Comparison of ENCODE assay signal across 9 cellular contexts in genomic region chr12:21502872-21503271, GRCh38. TPM values are rescaled to one million over a fixed set of nuclear protein-coding genes. Genes with fewer than 3 reads are reported as not detected.
DNase-seq lines count a peak whose midpoint lies in the region; TF ChIP-seq lines count a peak whose summit lies in the region.
"Had no signal": no experiment of that assay in that cellular context is flagged by ENCODE, and none has a peak within 500 bp of the region (broad histone marks: within the 10 kb centered on the region; RNA-seq: fewer than 3 reads in every experiment).

No MANE protein-coding gene starts in this region.

- H3K27me3 ChIP-seq in HUES48 (ENCODE audit: control insufficient read depth, insufficient read depth, low read length) (no peaks in the 10 kb centered on the region), muscle layer of duodenum (ENCODE audit: low read depth, low read length) (no peaks in the 10 kb centered on the region)

- H3K36me3 ChIP-seq in HUES48 (ENCODE audit: control insufficient read depth, insufficient read depth, low read length) (peaks cover 16% of the 10 kb centered on the region), muscle layer of duodenum (ENCODE audit: control insufficient read depth in 1 of 2, insufficient read depth in 2 of 2, low read length in 2 of 2) (peaks cover 4 to 11% of the 10 kb centered on the region in 2 donors)

- H3K4me1 ChIP-seq in HUES48 (ENCODE audit: control insufficient read depth, insufficient read depth, low read length) (peaks cover 9% of the 10 kb centered on the region), muscle layer of duodenum (ENCODE audit: control insufficient read depth in 1 of 2, insufficient read depth in 2 of 2, low read length in 2 of 2) (peaks cover 25 to 42% of the 10 kb centered on the region in 2 donors)

- TF ChIP-seq CTCF in AG10803 (conservative IDR thresholded peaks at IDR 0.05; ENCODE audit: low read length) (no peak), cardiac fibroblast (IDR thresholded peaks at IDR 0.05; ENCODE audit: low read depth, low read length) (no peak)

- no peak overlapping the region for H3K27ac ChIP-seq in HUES48 (ENCODE audit: low read depth, low read length)
- H3K27ac ChIP-seq in muscle layer of duodenum (ENCODE audit: low read length), result no peak overlapping the region

- H3K9ac ChIP-seq in HUES48 (ENCODE audit: low read depth, low read length), result peak overlapping the region; percentile 84; the same call in 1 of the 2 replicates

- H3K4me3 ChIP-seq in AG10803 (ENCODE audit: low read length), result peak overlapping the region; percentile 87
- H3K4me3 ChIP-seq in HUES48 (ENCODE audit: low read depth, low read length), result peak overlapping the region; percentile 81
- peak overlapping the region; percentile 87 to 99 for H3K4me3 ChIP-seq in cardiac fibroblast (replicated peaks in 1 of 2; ENCODE audit: low read depth in 2 of 2, low read length in 2 of 2)
- H3K4me3 ChIP-seq in muscle layer of duodenum (ENCODE audit: low read depth in 1 of 2, low read length in 2 of 2), result peak overlapping the region; percentile 91 to 93

- DNase-seq in AG10803 (ENCODE audit: low read depth) (no peak), cardiac fibroblast (ENCODE audit: low read depth in 2 of 2) (no peak), activated gamma-delta T cell (lab: John Stamatoyannopoulos, UW) (no peak), head of caudate nucleus (no peak), mesenteric fat pad (ENCODE audit: low spot score) (no peak), pons (ENCODE audit: low spot score) (no peak)
- DNase-seq: DMS 273 treated with DMSO at 0.1 percent for 48 hours had no signal

- intact Hi-C loops in head of caudate nucleus (cut with DNase I), result no loop called here

- no peaks in the 10 kb centered on the region for H3K9me3 ChIP-seq in HUES48 (ENCODE audit: control insufficient read depth, insufficient read depth, low read length)
- no peaks in the 10 kb centered on the region for H3K9me3 ChIP-seq in muscle layer of duodenum (ENCODE audit: control insufficient read depth in 1 of 2, low read length in 2 of 2)

RNA-seq across cellular contexts. Expression of gene GOLT1B, which starts 1.3 kb away (rescaled TPM):
- 34.6 TPM for total RNA-seq in mesenteric fat pad

RNA-seq across cellular contexts. Expression of gene RECQL, which starts 1.4 kb away (rescaled TPM):
- 34.1 TPM for total RNA-seq in mesenteric fat pad

RNA-seq across cellular contexts. Expression of gene SPX, which starts 23.2 kb away (rescaled TPM):
- total RNA-seq in mesenteric fat pad, result 0.45 TPM
